In genomic region chr10:85477979-85478378, GRCh38 we compare ENCODE assay signal across 39 cellular contexts.
"Had no signal": no experiment of that assay in that cellular context is flagged by ENCODE, and none has a peak within 500 bp of the region (broad histone marks: within the 10 kb centered on the region; RNA-seq: fewer than 3 reads in every experiment).

No MANE protein-coding gene starts in this region.

- H3K4me3 Mint-ChIP-seq: activated naive CD4-positive, alpha-beta T cell treated with anti-CD3 and anti-CD28 coated beads for 36 hours; activated naive CD4-positive, alpha-beta T cell treated with anti-CD3 and anti-CD28 coated beads, Interleukin-2, amount 10 ng/mL, durations not matched to agents 7 days and 5 days; activated naive CD4-positive, alpha-beta T cell treated with anti-CD3 and anti-CD28 coated beads, Interleukin-2, amount 50 U/mL, for 24 hours; activated naive CD8-positive, alpha-beta T cell; activated naive CD8-positive, alpha-beta T cell treated with anti-CD3 and anti-CD28 coated beads for 36 hours; activated naive CD8-positive, alpha-beta T cell treated with anti-CD3 and anti-CD28 coated beads, Interleukin-2, amount 10 ng/mL, durations not matched to agents 7 days and 5 days; activated naive CD8-positive, alpha-beta T cell treated with anti-CD3 and anti-CD28 coated beads, Interleukin-2, amount 50 U/mL, for 24 hours; activated T-cell treated with anti-CD3 and anti-CD28 coated beads, Interleukin-2, amount 50 U/mL, for 4 hours; activated T-cell treated with anti-CD3 and anti-CD28 coated beads, Interleukin-2, amount 50 U/mL, for 72 hours; activated T-helper 1 cell treated with anti-CD3 and anti-CD28 coated beads, Interleukin-12 subunit alpha, Interleukin-12 subunit beta, Interleukin-2, Interleukin-4 antibody, amounts not matched to agents 30 ng/mL and 10 ng/mL and 1 ng/mL, durations not matched to agents 14 hours and 24 hours and 36 hours; activated T-helper 17 cell treated with anti-CD3 and anti-CD28 coated beads, Interleukin-2, amount 50 U/mL, for 72 hours; brain; central memory CD8-positive, alpha-beta T cell had no signal

- FAIRE-seq: astrocyte, colon had no signal

- H3K9me3 ChIP-seq: ascending aorta, body of pancreas, colonic mucosa had no signal

- H3K27ac Mint-ChIP-seq: activated naive CD4-positive, alpha-beta T cell treated with anti-CD3 and anti-CD28 coated beads for 36 hours; activated naive CD4-positive, alpha-beta T cell treated with anti-CD3 and anti-CD28 coated beads, Interleukin-2, amount 10 ng/mL, durations not matched to agents 7 days and 5 days; activated naive CD4-positive, alpha-beta T cell treated with anti-CD3 and anti-CD28 coated beads, Interleukin-2, amount 50 U/mL, for 24 hours; activated naive CD4-positive, alpha-beta T cell treated with anti-CD3 and anti-CD28 coated beads, Interleukin-2, amount 50 U/mL, for 72 hours; activated naive CD8-positive, alpha-beta T cell; activated naive CD8-positive, alpha-beta T cell treated with anti-CD3 and anti-CD28 coated beads for 36 hours; activated naive CD8-positive, alpha-beta T cell treated with anti-CD3 and anti-CD28 coated beads, Interleukin-2, amount 10 ng/mL, durations not matched to agents 7 days and 5 days; activated naive CD8-positive, alpha-beta T cell treated with anti-CD3 and anti-CD28 coated beads, Interleukin-2, amount 50 U/mL, for 24 hours; activated T-cell treated with anti-CD3 and anti-CD28 coated beads, Interleukin-2, amount 50 U/mL, for 72 hours; activated T-helper 1 cell treated with anti-CD3 and anti-CD28 coated beads, Interleukin-12 subunit alpha, Interleukin-12 subunit beta, Interleukin-2, Interleukin-4 antibody, amounts not matched to agents 30 ng/mL and 10 ng/mL and 1 ng/mL, durations not matched to agents 14 hours and 24 hours and 36 hours; activated T-helper 17 cell treated with anti-CD3 and anti-CD28 coated beads, Interleukin-2, amount 50 U/mL, for 72 hours; activated T-helper 2 cell treated with anti-CD3 and anti-CD28 coated beads, Interferon-gamma antibody, Interleukin-2, Interleukin-4, amounts not matched to agents 10 μg/mL and 5 μg/mL and 100 μg/mL, durations not matched to agents 14 hours and 24 hours and 36 hours; brain had no signal

- H3K27me3 Mint-ChIP-seq: activated naive CD4-positive, alpha-beta T cell treated with anti-CD3 and anti-CD28 coated beads, Interleukin-2, amount 10 ng/mL, durations not matched to agents 7 days and 5 days; activated naive CD4-positive, alpha-beta T cell treated with anti-CD3 and anti-CD28 coated beads, Interleukin-2, amount 50 U/mL, for 24 hours; activated naive CD8-positive, alpha-beta T cell; activated naive CD8-positive, alpha-beta T cell treated with anti-CD3 and anti-CD28 coated beads for 36 hours; activated naive CD8-positive, alpha-beta T cell treated with anti-CD3 and anti-CD28 coated beads, Interleukin-2, amount 10 ng/mL, durations not matched to agents 7 days and 5 days; activated naive CD8-positive, alpha-beta T cell treated with anti-CD3 and anti-CD28 coated beads, Interleukin-2, amount 50 U/mL, for 24 hours; activated T-helper 17 cell treated with anti-CD3 and anti-CD28 coated beads, Interleukin-2, amount 50 U/mL, for 72 hours; brain; central memory CD8-positive, alpha-beta T cell had no signal

- H3K4me3 ChIP-seq: adrenal gland, ascending aorta, body of pancreas, breast epithelium, cardiac muscle cell, colonic mucosa had no signal

- H3K36me3 ChIP-seq: adrenal gland, ascending aorta, brain microvascular endothelial cell, breast epithelium, cardiac muscle cell, colonic mucosa had no signal

- H3K4me1 ChIP-seq: adrenal gland, ascending aorta, body of pancreas, breast epithelium, colonic mucosa had no signal

- ATAC-seq: activated naive CD4-positive, alpha-beta T cell treated with anti-CD3 and anti-CD28 coated beads, Interleukin-2, amount 50 U/mL, for 72 hours; activated naive CD8-positive, alpha-beta T cell treated with anti-CD3 and anti-CD28 coated beads, Interleukin-2, amount 50 U/mL, for 24 hours; activated T-cell treated with anti-CD3 and anti-CD28 coated beads, Interleukin-2, amount 50 U/mL, for 4 hours; activated T-cell treated with anti-CD3 and anti-CD28 coated beads, Interleukin-2, amount 50 U/mL, for 72 hours; activated T-helper 17 cell treated with anti-CD3 and anti-CD28 coated beads, Interleukin-2, amount 50 U/mL, for 72 hours; body of pancreas had no signal

- DNase-seq: activated effector memory CD4-positive, alpha-beta T cell treated with anti-CD3 and anti-CD28 coated beads, Interleukin-2, amount 50 U/mL, for 16 hours; activated effector memory CD4-positive, alpha-beta T cell treated with Interleukin-2 at 50 U/mL for 16 hours; activated gamma-delta T cell; activated gamma-delta T cell treated with Interleukin-2 at 50 U/mL for 16 hours; activated naive CD4-positive, alpha-beta T cell; activated naive CD4-positive, alpha-beta T cell treated with anti-CD3 and anti-CD28 coated beads for 36 hours; activated naive CD4-positive, alpha-beta T cell treated with anti-CD3 and anti-CD28 coated beads, Interleukin-2, amount 10 ng/mL, durations not matched to agents 7 days and 5 days; activated naive CD4-positive, alpha-beta T cell treated with anti-CD3 and anti-CD28 coated beads, Interleukin-2, amount 50 U/mL, for 16 hours; activated naive CD4-positive, alpha-beta T cell treated with Interleukin-2 at 50 U/mL for 16 hours; activated naive CD8-positive, alpha-beta T cell treated with anti-CD3 and anti-CD28 coated beads for 36 hours; activated naive CD8-positive, alpha-beta T cell treated with anti-CD3 and anti-CD28 coated beads, Interleukin-2, amount 10 ng/mL, durations not matched to agents 7 days and 5 days; activated naive CD8-positive, alpha-beta T cell treated with anti-CD3 and anti-CD28 coated beads, Interleukin-2, amount 50 U/mL, for 24 hours; activated T-cell treated with anti-CD3 and anti-CD28 coated beads, Interleukin-2, amount 50 U/mL, for 4 hours; activated T-cell treated with anti-CD3 and anti-CD28 coated beads, Interleukin-2, amount 50 U/mL, for 48 hours; activated T-cell treated with anti-CD3 and anti-CD28 coated beads, Interleukin-2, amount 50 U/mL, for 72 hours; adrenal gland; amniotic stem cell; amygdala; anterior cingulate cortex; aorta; body of pancreas; brain microvascular endothelial cell; caudate nucleus; central memory CD4-positive, alpha-beta T cell; cerebellar nuclear complex; colonic mucosa had no signal

- H3K9me3 Mint-ChIP-seq: activated naive CD4-positive, alpha-beta T cell treated with anti-CD3 and anti-CD28 coated beads for 36 hours; activated naive CD4-positive, alpha-beta T cell treated with anti-CD3 and anti-CD28 coated beads, Interleukin-2, amount 10 ng/mL, durations not matched to agents 7 days and 5 days; activated naive CD4-positive, alpha-beta T cell treated with anti-CD3 and anti-CD28 coated beads, Interleukin-2, amount 50 U/mL, for 24 hours; activated naive CD4-positive, alpha-beta T cell treated with anti-CD3 and anti-CD28 coated beads, Interleukin-2, amount 50 U/mL, for 72 hours; activated naive CD8-positive, alpha-beta T cell treated with anti-CD3 and anti-CD28 coated beads for 36 hours; activated naive CD8-positive, alpha-beta T cell treated with anti-CD3 and anti-CD28 coated beads, Interleukin-2, amount 10 ng/mL, durations not matched to agents 7 days and 5 days; activated naive CD8-positive, alpha-beta T cell treated with anti-CD3 and anti-CD28 coated beads, Interleukin-2, amount 50 U/mL, for 24 hours; activated T-cell treated with anti-CD3 and anti-CD28 coated beads, Interleukin-2, amount 50 U/mL, for 4 hours; activated T-cell treated with anti-CD3 and anti-CD28 coated beads, Interleukin-2, amount 50 U/mL, for 72 hours; activated T-helper 1 cell treated with anti-CD3 and anti-CD28 coated beads, Interleukin-12 subunit alpha, Interleukin-12 subunit beta, Interleukin-2, Interleukin-4 antibody, amounts not matched to agents 30 ng/mL and 10 ng/mL and 1 ng/mL, durations not matched to agents 14 hours and 24 hours and 36 hours; activated T-helper 17 cell treated with anti-CD3 and anti-CD28 coated beads, Interleukin-2, amount 50 U/mL, for 72 hours; activated T-helper 2 cell treated with anti-CD3 and anti-CD28 coated beads, Interferon-gamma antibody, Interleukin-2, Interleukin-4, amounts not matched to agents 10 μg/mL and 5 μg/mL and 100 μg/mL, durations not matched to agents 14 hours and 24 hours and 36 hours; central memory CD8-positive, alpha-beta T cell had no signal

- H3K36me3 Mint-ChIP-seq: activated naive CD4-positive, alpha-beta T cell treated with anti-CD3 and anti-CD28 coated beads, Interleukin-2, amount 10 ng/mL, durations not matched to agents 7 days and 5 days; activated naive CD4-positive, alpha-beta T cell treated with anti-CD3 and anti-CD28 coated beads, Interleukin-2, amount 50 U/mL, for 24 hours; activated naive CD4-positive, alpha-beta T cell treated with anti-CD3 and anti-CD28 coated beads, Interleukin-2, amount 50 U/mL, for 72 hours; activated naive CD8-positive, alpha-beta T cell; activated naive CD8-positive, alpha-beta T cell treated with anti-CD3 and anti-CD28 coated beads for 36 hours; activated naive CD8-positive, alpha-beta T cell treated with anti-CD3 and anti-CD28 coated beads, Interleukin-2, amount 10 ng/mL, durations not matched to agents 7 days and 5 days; brain had no signal

- H3K4me1 Mint-ChIP-seq: activated naive CD4-positive, alpha-beta T cell treated with anti-CD3 and anti-CD28 coated beads, Interleukin-2, amount 10 ng/mL, durations not matched to agents 7 days and 5 days; activated naive CD4-positive, alpha-beta T cell treated with anti-CD3 and anti-CD28 coated beads, Interleukin-2, amount 50 U/mL, for 24 hours; activated naive CD8-positive, alpha-beta T cell treated with anti-CD3 and anti-CD28 coated beads for 36 hours; activated naive CD8-positive, alpha-beta T cell treated with anti-CD3 and anti-CD28 coated beads, Interleukin-2, amount 10 ng/mL, durations not matched to agents 7 days and 5 days; activated naive CD8-positive, alpha-beta T cell treated with anti-CD3 and anti-CD28 coated beads, Interleukin-2, amount 50 U/mL, for 24 hours; activated T-helper 17 cell treated with anti-CD3 and anti-CD28 coated beads, Interleukin-2, amount 50 U/mL, for 72 hours; brain; central memory CD8-positive, alpha-beta T cell had no signal

- H3K27me3 ChIP-seq: adrenal gland, ascending aorta, body of pancreas, brain microvascular endothelial cell, breast epithelium, cardiac muscle cell, colonic mucosa had no signal

- H3K27ac ChIP-seq: adrenal gland, ascending aorta, body of pancreas, brain microvascular endothelial cell, breast epithelium, cardiac muscle cell, colonic mucosa had no signal
